ENCODE assay signal across 18 cellular contexts in genomic region chr6:137740347-137740746, GRCh38.
"Had no signal": no experiment of that assay in that cellular context is flagged by ENCODE, and none has a peak within 500 bp of the region (broad histone marks: within the 10 kb centered on the region; RNA-seq: fewer than 3 reads in every experiment).

No MANE protein-coding gene starts in this region.

- ATAC-seq: activated CD4-positive, CD25-positive, alpha-beta regulatory T cell treated with anti-CD3 and anti-CD28 coated beads, Interleukin-2, amount 50 U/mL, for 24 hours; activated CD8-positive, alpha-beta T cell treated with anti-CD3 and anti-CD28 coated beads for 36 hours; activated naive CD4-positive, alpha-beta T cell treated with anti-CD3 and anti-CD28 coated beads, Interleukin-2, amount 50 U/mL, for 72 hours; activated naive CD8-positive, alpha-beta T cell treated with anti-CD3 and anti-CD28 coated beads, Interleukin-2, amount 50 U/mL, for 24 hours had no signal

- DNase-seq: activated CD4-positive, alpha-beta T cell treated with anti-CD3 and anti-CD28 coated beads for 4 hours; activated CD8-positive, alpha-beta memory T cell treated with anti-CD3 and anti-CD28 coated beads, Interleukin-2, amount 50 U/mL, for 4 hours; activated CD8-positive, alpha-beta T cell treated with anti-CD3 and anti-CD28 coated beads for 36 hours; activated effector memory CD4-positive, alpha-beta T cell treated with Interleukin-2 at 50 U/mL for 16 hours; activated naive CD4-positive, alpha-beta T cell; activated naive CD8-positive, alpha-beta T cell treated with anti-CD3 and anti-CD28 coated beads, Interleukin-2, amount 50 U/mL, for 24 hours; amniotic stem cell; NCI-H1105 treated with DMSO at 0.1 percent for 48 hours; NCI-H1436 treated with DMSO at 0.1 percent for 48 hours; NCI-H187; NCI-H2081; NCI-H446; Peyer's patch; SHP77 treated with DMSO at 0.1 percent for 48 hours had no signal

- H3K36me3 ChIP-seq: ascending aorta, Peyer's patch had no signal

- H3K27ac ChIP-seq: ascending aorta, Peyer's patch, RWPE1 had no signal

- H3K9me3 ChIP-seq: ascending aorta, Peyer's patch had no signal

- H3K4me3 ChIP-seq: ascending aorta, Peyer's patch had no signal
